In the genomic region with DNA sequence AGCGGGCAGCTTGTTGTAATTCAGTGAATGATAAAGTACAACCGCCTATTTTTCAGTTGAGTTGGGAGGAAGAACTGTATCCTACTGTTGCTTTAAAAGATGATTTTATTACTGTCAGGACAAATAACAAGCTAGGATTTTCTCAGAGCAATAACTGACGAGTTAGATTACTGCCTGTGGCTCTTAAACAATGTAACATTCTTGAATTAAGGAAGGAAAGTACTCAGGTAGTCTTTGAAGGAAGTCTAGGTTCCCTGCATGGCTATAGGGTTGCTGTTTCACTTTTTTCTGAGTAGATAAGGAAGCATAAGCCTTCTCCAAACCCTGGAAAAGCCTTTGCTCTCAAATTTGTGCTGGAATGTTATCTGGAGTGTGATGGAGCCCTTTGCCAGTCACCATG, we compare ENCODE assay signal across 12 cellular contexts.
"Had no signal": no experiment of that assay in that cellular context is flagged by ENCODE, and none has a peak within 500 bp of the region (broad histone marks: within the 10 kb centered on the region; RNA-seq: fewer than 3 reads in every experiment).

No MANE protein-coding gene starts in this region.

- H3K36me3 ChIP-seq: pancreas, upper lobe of right lung had no signal

- H3K9me3 ChIP-seq: pancreas, upper lobe of right lung had no signal

- H3K4me3 ChIP-seq: pancreas, upper lobe of right lung had no signal

- ATAC-seq: activated T-helper 17 cell treated with anti-CD3 and anti-CD28 coated beads, Interleukin-2, amount 50 U/mL, for 72 hours; foreskin keratinocyte; pancreas; SK-N-SH treated with all-trans-retinoic acid at 6 μM for 48 hours; stimulated activated memory B cell treated with anti-CD40 and anti-IgM and Interleukin-4, amounts not matched to agents 10 μg/mL and 1 μg/mL and 100 μg/mL, for 72 hours; T-helper 17 cell; upper lobe of right lung; WTC11 had no signal

- H3K27ac ChIP-seq: foreskin keratinocyte, pancreas, upper lobe of right lung had no signal

- DNase-seq: activated CD4-positive, alpha-beta T cell treated with anti-CD3 and anti-CD28 coated beads for 48 hours; activated naive CD4-positive, alpha-beta T cell treated with anti-CD3 and anti-CD28 coated beads, Interleukin-2, amount 50 U/mL, for 16 hours; foreskin keratinocyte; islet precursor cell; pancreas; stimulated activated CD4-positive, alpha-beta T cell treated with anti-CD3 and anti-CD28 coated beads, Interleukin-1b, Interleukin-23, amount 100 ng/mL, for 48 hours; T-helper 17 cell; upper lobe of right lung had no signal

- H3K27me3 ChIP-seq: foreskin keratinocyte, pancreas, upper lobe of right lung had no signal

- H3K4me1 ChIP-seq: foreskin keratinocyte, pancreas had no signal
